ENCODE assay signal across 9 cellular contexts in genomic region chr20:64082821-64083379, GRCh38. TPM values are rescaled to one million over a fixed set of nuclear protein-coding genes. Genes with fewer than 3 reads are reported as not detected.
DNase-seq lines count a peak whose midpoint lies in the region; ATAC-seq, FAIRE-seq and TF ChIP-seq lines count a peak whose summit lies in the region.
"Had no signal": no experiment of that assay in that cellular context is flagged by ENCODE, and none has a peak within 500 bp of the region (broad histone marks: within the 10 kb centered on the region; RNA-seq: fewer than 3 reads in every experiment).

No MANE protein-coding gene starts in this region.

- H3K27ac Mint-ChIP-seq in astrocyte (ENCODE audit: unreplicated experiment) (no peak overlapping the region), mesothelial cell of epicardium (no peak overlapping the region)

- H3K9me3 ChIP-seq in BE2C (no peaks in the 10 kb centered on the region), HEK293 (ENCODE audit: control insufficient read depth, insufficient read depth, low read depth, low read length) (no peaks in the 10 kb centered on the region), astrocyte (ENCODE audit: insufficient read depth, low read depth, low read length) (peaks cover 2% of the 10 kb centered on the region)
- H3K9me3 ChIP-seq: thyroid gland had no signal

- no peaks in the 10 kb centered on the region for H3K36me3 ChIP-seq in BE2C
- H3K36me3 ChIP-seq in HEK293 (ENCODE audit: control insufficient read depth in 2 of 2, insufficient read depth in 1 of 2, low read length in 2 of 2): no peaks in the 10 kb centered on the region
- H3K36me3 ChIP-seq in astrocyte (ENCODE audit: insufficient read depth, low read length): no peaks in the 10 kb centered on the region
- H3K36me3 ChIP-seq: thyroid gland had no signal

- H3K79me2 ChIP-seq in astrocyte (ENCODE audit: insufficient read depth, low read length): no peaks in the 10 kb centered on the region

- ATAC-seq in HG03521 (IDR thresholded peaks at IDR 0.05; ENCODE audit: unreplicated experiment): no peak
- no peak for ATAC-seq in HG03439 (IDR thresholded peaks at IDR 0.05; ENCODE audit: unreplicated experiment)

- peak overlapping the region; percentile 83 for H3K4me2 ChIP-seq in astrocyte (ENCODE audit: low read length)

- TF ChIP-seq CTCF in BE2C (IDR thresholded peaks at IDR 0.05; ENCODE audit: low read depth, low read length): no peak
- no peak for TF ChIP-seq CTCF in HEK293 (tag by site-specific recombination; IDR thresholded peaks at IDR 0.05)
- TF ChIP-seq CTCF in astrocyte (IDR thresholded peaks at IDR 0.05; ENCODE audit: insufficient read depth, low read depth, low read length): no peak
- TF ChIP-seq CTCF in mesothelial cell of epicardium (IDR thresholded peaks at IDR 0.05; ENCODE audit: unreplicated experiment): no peak

- POLR2A ChIA-PET in HEK293 (lab: Yijun Ruan, JAX): interaction anchor here (1.1 to 2.9 kb wide), 3 partner anchors 20 to 45 kb away, joined by 3 to 13 read pairs (median 4); partner anchors contain the start of gene TCEA2

- H3K4me1 ChIP-seq in BE2C (peaks cover 9% of the 10 kb centered on the region), HEK293 (ENCODE audit: control insufficient read depth, insufficient read depth, low read length) (peaks cover 9% of the 10 kb centered on the region), astrocyte (ENCODE audit: insufficient read depth, low read length) (peaks cover 16% of the 10 kb centered on the region)

- H3K4me1 Mint-ChIP-seq in astrocyte (ENCODE audit: low read depth, unreplicated experiment) (no peaks in the 10 kb centered on the region), mesothelial cell of epicardium (peaks cover 18% of the 10 kb centered on the region)

- H3K36me3 Mint-ChIP-seq in astrocyte (ENCODE audit: low read depth, unreplicated experiment) (no peaks in the 10 kb centered on the region), mesothelial cell of epicardium (no peaks in the 10 kb centered on the region)

- DNase-seq in BE2C (no peak), astrocyte (ENCODE audit: low read depth) (no peak), mesothelial cell of epicardium (ENCODE audit: low spot score in 2 of 2, unreplicated experiment in 2 of 2) (no peak), SKM-1 (lab: John Stamatoyannopoulos, UW; ENCODE audit: unreplicated experiment) (no peak), NCI-H2196 (lab: John Stamatoyannopoulos, UW; ENCODE audit: unreplicated experiment) (no peak)

- no peak for FAIRE-seq in astrocyte (lab: Jason Lieb, UNC)

- no peaks in the 10 kb centered on the region for H3K27me3 ChIP-seq in BE2C
- peaks cover 30% of the 10 kb centered on the region for H3K27me3 ChIP-seq in astrocyte (ENCODE audit: insufficient read depth, low read length)
- H3K27me3 ChIP-seq: thyroid gland had no signal

- H3K27ac ChIP-seq in HEK293 (ENCODE audit: extremely low read depth, low read depth, low read length) (no peak overlapping the region), astrocyte (ENCODE audit: low read depth, low read length) (no peak overlapping the region)
- H3K27ac ChIP-seq: thyroid gland had no signal

- H3K27me3 Mint-ChIP-seq in astrocyte (ENCODE audit: low read depth, unreplicated experiment) (peaks cover 15% of the 10 kb centered on the region), mesothelial cell of epicardium (ENCODE audit: low read depth) (peaks cover 66% of the 10 kb centered on the region)

- CTCF ChIA-PET in HEK293 (lab: Yijun Ruan, JAX): interaction anchor here (0.6 to 4.8 kb wide), 6 partner anchors 18 to 92 kb away, joined by 3 to 35 read pairs (median 4); no protein-coding TSS in a partner anchor

- H3K9me3 Mint-ChIP-seq in astrocyte (ENCODE audit: unreplicated experiment): peaks cover 4% of the 10 kb centered on the region
- H3K9me3 Mint-ChIP-seq in mesothelial cell of epicardium: no peaks in the 10 kb centered on the region

- no peak overlapping the region for H2AFZ ChIP-seq in astrocyte (ENCODE audit: low read depth, low read length)

- peaks cover 15% of the 10 kb centered on the region for H4K20me1 ChIP-seq in astrocyte (ENCODE audit: insufficient read depth, low read length)

- no peak overlapping the region for H3K9ac ChIP-seq in astrocyte (ENCODE audit: low read length)

- H3K4me3 Mint-ChIP-seq in astrocyte (ENCODE audit: unreplicated experiment): peak overlapping the region; percentile 74
- H3K4me3 Mint-ChIP-seq in mesothelial cell of epicardium: peak overlapping the region; percentile 60

- peak overlapping the region; percentile 63 for H3K4me3 ChIP-seq in BE2C (ENCODE audit: low read depth, low read length)
- peak overlapping the region; percentile 27; the same call in 1 of the 2 replicates for H3K4me3 ChIP-seq in HEK293 (ENCODE audit: low read depth, low read length)
- H3K4me3 ChIP-seq in astrocyte (ENCODE audit: insufficient read depth, low read depth, low read length): no peak overlapping the region

TF ChIP-seq in HEK293, 187 proteins besides CTCF, POLR2A, EP300 and RAD21 (continues in another document):
- TF ChIP-seq ZNF555 (tag by site-specific recombination; conservative IDR thresholded peaks at IDR 0.05): no peak
- TF ChIP-seq, protein P1, sequence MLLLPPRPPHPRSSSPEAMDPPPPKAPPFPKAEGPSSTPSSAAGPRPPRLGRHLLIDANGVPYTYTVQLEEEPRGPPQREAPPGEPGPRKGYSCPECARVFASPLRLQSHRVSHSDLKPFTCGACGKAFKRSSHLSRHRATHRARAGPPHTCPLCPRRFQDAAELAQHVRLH (tag by site-specific recombination; IDR thresholded peaks at IDR 0.05): 0 out of 2 replicates have a peak, but pooled peaks have one; percentile 10
- TF ChIP-seq ZNF473 (tag by site-specific recombination; IDR thresholded peaks at IDR 0.05): no peak
- TF ChIP-seq ZNF585B (tag by site-specific recombination; IDR thresholded peaks at IDR 0.05): no peak
- no peak for TF ChIP-seq ZFP69B (tag by site-specific recombination; IDR thresholded peaks at IDR 0.05)
- no peak for TF ChIP-seq ZNF114 (tag by site-specific recombination; IDR thresholded peaks at IDR 0.05)
- no peak for TF ChIP-seq ZBTB7A (tag by site-specific recombination; IDR thresholded peaks at IDR 0.05; ENCODE audit: low read depth)
- TF ChIP-seq ZNF529 (tag by site-specific recombination; IDR thresholded peaks at IDR 0.05; ENCODE audit: insufficient replicate concordance): no peak
- TF ChIP-seq HIC1 (tag by site-specific recombination; IDR thresholded peaks at IDR 0.05): 0 out of 2 replicates have a peak, but pooled peaks have one; percentile 15
- TF ChIP-seq PRDM1 (tag by site-specific recombination; IDR thresholded peaks at IDR 0.05): no peak
- no peak for TF ChIP-seq KLF7 (tag by site-specific recombination; IDR thresholded peaks at IDR 0.05; ENCODE audit: borderline replicate concordance)
- no peak for TF ChIP-seq ZNF184 (tag by site-specific recombination; IDR thresholded peaks at IDR 0.05)
- TF ChIP-seq ZNF248 (tag by site-specific recombination; IDR thresholded peaks at IDR 0.05): no peak
- no peak for TF ChIP-seq ZNF701 (tag by site-specific recombination; IDR thresholded peaks at IDR 0.05)
- no peak for TF ChIP-seq ZNF623 (tag by site-specific recombination; IDR thresholded peaks at IDR 0.05)
- no peak for TF ChIP-seq ZNF174 (tag by site-specific recombination; IDR thresholded peaks at IDR 0.05)
- no peak for TF ChIP-seq ZNF571 (tag by site-specific recombination; IDR thresholded peaks at IDR 0.05)

RNA-seq across cellular contexts. Expression of gene LKAAEAR1, which starts 1.3 kb away (rescaled TPM):
- 1.0 TPM for polyA plus RNA-seq in BE2C (2012; ENCODE audit: insufficient read depth, insufficient read length, low read depth)
- total RNA-seq in astrocyte: 0.34 TPM in 1 of 2 replicates, not detected in the other
- 0.36 TPM in 1 of 3 replicates, not detected in the others for total RNA-seq in mesothelial cell of epicardium

RNA-seq across cellular contexts. Expression of gene OPRL1, which starts 3.0 kb away (rescaled TPM):
- 2.7 TPM for polyA plus RNA-seq in BE2C (2012; ENCODE audit: insufficient read depth, insufficient read length, low read depth)
- total RNA-seq in astrocyte (2.8 and 3.6 TPM in 2 replicates), mesothelial cell of epicardium (2.2 to 2.6 TPM (median 2.5 TPM) in 3 replicates)

RNA-seq across cellular contexts. Expression of gene RGS19, which starts 3.6 kb away (rescaled TPM):
- polyA plus RNA-seq in BE2C (2012; ENCODE audit: insufficient read depth, insufficient read length, low read depth): 31.1 TPM
- 15.7 and 18.3 TPM in 2 replicates for total RNA-seq in astrocyte
- total RNA-seq in mesothelial cell of epicardium: 7.0 to 8.1 TPM (median 7.9 TPM) in 3 replicates

RNA-seq across cellular contexts. Expression of gene TCEA2, which starts 19.9 kb away (rescaled TPM):
- 202 TPM for polyA plus RNA-seq in BE2C (2012; ENCODE audit: insufficient read depth, insufficient read length, low read depth)
- total RNA-seq in astrocyte (52.4 and 53.1 TPM in 2 replicates), mesothelial cell of epicardium (77.9 to 81.3 TPM (median 81.2 TPM) in 3 replicates)

RNA-seq across cellular contexts. Expression of gene NPBWR2, which starts 24.5 kb away (rescaled TPM):
- 0.76 TPM for polyA plus RNA-seq in BE2C (2012; ENCODE audit: insufficient read depth, insufficient read length, low read depth)
- total RNA-seq in astrocyte (not detected in 2 replicates), mesothelial cell of epicardium (not detected in 3 replicates)
- total RNA-seq: thyroid gland had no signal
